8 cellular contexts compared by ENCODE assay signal in genomic region chr15:89893696-89894450, GRCh38. TPM values are rescaled to one million over a fixed set of nuclear protein-coding genes. Genes with fewer than 3 reads are reported as not detected.
DNase-seq lines count a peak whose midpoint lies in the region; ATAC-seq and TF ChIP-seq lines count a peak whose summit lies in the region.

AP3S2 (minus strand) TSS chr15:89893994; CDS start chr15:89893949, 45 bp downstream.

- peaks cover 2% of the 10 kb centered on the region; the same call in 1 of the 2 replicates for H3K36me3 Mint-ChIP-seq in WTC11

- POLR2A ChIA-PET in WTC11 (lab: Charles Lee) = interaction anchor here (0.7 to 1.0 kb wide), 4 partner anchors 11 to 209 kb away, joined by 3 read pairs; partner anchors contain the start of gene IDH2

- no peak for TF ChIP-seq CTCF in WTC11 (IDR thresholded peaks at IDR 0.05)

- H3K4me3 ChIP-seq in ACC112 (ENCODE audit: low read depth, low read length) = peak within 1 kb of the TSS; percentile 99

- H2AFZ ChIP-seq in ACC112 (ENCODE audit: low read length, unreplicated experiment) = peak within 1 kb of the TSS; percentile 92

- peak within 1 kb of the TSS; percentile 99 for H3K4me3 Mint-ChIP-seq in WTC11

- H3K79me2 ChIP-seq in ACC112 (ENCODE audit: control insufficient read depth, insufficient read depth, low read length, unreplicated experiment) = peaks cover 30% of the 10 kb centered on the region

- H3K36me3 ChIP-seq in ACC112 (ENCODE audit: insufficient read depth, low read length) = no peaks in the 10 kb centered on the region

- H3K27me3 ChIP-seq in ACC112 (ENCODE audit: insufficient read depth, low read length) = no peaks in the 10 kb centered on the region

- no peaks in the 10 kb centered on the region for H3K27me3 Mint-ChIP-seq in WTC11 (ENCODE audit: low read depth)

- CTCF ChIA-PET in WTC11 (lab: Charles Lee) = interaction anchor here (0.5 to 1.8 kb wide), 9 partner anchors 19 to 221 kb away, joined by 3 to 14 read pairs (median 5); partner anchors contain the start of gene ARPIN

- H3K27ac Mint-ChIP-seq in WTC11 = peak within 1 kb of the TSS; percentile 99

- H3K4me1 ChIP-seq in ACC112 (ENCODE audit: control insufficient read depth, insufficient read depth, low read length, unreplicated experiment) = peaks cover 6% of the 10 kb centered on the region

- peak; percentile 81 for DNase-seq in NCI-H2196 treated with DMSO at 0.1 percent for 48 hours (lab: John Stamatoyannopoulos, UW; ENCODE audit: unreplicated experiment)
- peak; percentile 87 for DNase-seq in WTC11 (ENCODE audit: low spot score)
- peak; percentile 22 to 94 (median 85) for DNase-seq in caudate nucleus (lab: John Stamatoyannopoulos, UW)
- DNase-seq in inferior parietal cortex (ENCODE audit: extremely low spot score) = peak; percentile 95
- DNase-seq in stimulated activated CD4-positive, alpha-beta T cell treated with anti-CD3 and anti-CD28 coated beads, Interleukin-12 subunit alpha, Interleukin-12 subunit beta, amount 100 ng/mL, for 24 hours (ENCODE audit: low read depth in 2 of 2) = peak; percentile 86 to 87

- peaks cover 19% of the 10 kb centered on the region for H3K4me1 Mint-ChIP-seq in WTC11

- H3K27ac ChIP-seq in ACC112 (ENCODE audit: low read depth, low read length) (peak within 1 kb of the TSS; percentile 95), caudate nucleus (ENCODE audit: low read depth, low read length) (peak within 1 kb of the TSS; percentile 97)

- ATAC-seq in GM18867 (IDR thresholded peaks at IDR 0.05; ENCODE audit: unreplicated experiment) (peak; percentile 90), HG03103 (IDR thresholded peaks at IDR 0.05; ENCODE audit: low read depth, unreplicated experiment) (peak; percentile 84), WTC11 (peak; percentile 77)

- no peaks in the 10 kb centered on the region for H3K9me3 Mint-ChIP-seq in WTC11

TF ChIP-seq in WTC11, 78 proteins besides CTCF, POLR2A, EP300 and RAD21 (continues in another document):
- TF ChIP-seq, protein P1, sequence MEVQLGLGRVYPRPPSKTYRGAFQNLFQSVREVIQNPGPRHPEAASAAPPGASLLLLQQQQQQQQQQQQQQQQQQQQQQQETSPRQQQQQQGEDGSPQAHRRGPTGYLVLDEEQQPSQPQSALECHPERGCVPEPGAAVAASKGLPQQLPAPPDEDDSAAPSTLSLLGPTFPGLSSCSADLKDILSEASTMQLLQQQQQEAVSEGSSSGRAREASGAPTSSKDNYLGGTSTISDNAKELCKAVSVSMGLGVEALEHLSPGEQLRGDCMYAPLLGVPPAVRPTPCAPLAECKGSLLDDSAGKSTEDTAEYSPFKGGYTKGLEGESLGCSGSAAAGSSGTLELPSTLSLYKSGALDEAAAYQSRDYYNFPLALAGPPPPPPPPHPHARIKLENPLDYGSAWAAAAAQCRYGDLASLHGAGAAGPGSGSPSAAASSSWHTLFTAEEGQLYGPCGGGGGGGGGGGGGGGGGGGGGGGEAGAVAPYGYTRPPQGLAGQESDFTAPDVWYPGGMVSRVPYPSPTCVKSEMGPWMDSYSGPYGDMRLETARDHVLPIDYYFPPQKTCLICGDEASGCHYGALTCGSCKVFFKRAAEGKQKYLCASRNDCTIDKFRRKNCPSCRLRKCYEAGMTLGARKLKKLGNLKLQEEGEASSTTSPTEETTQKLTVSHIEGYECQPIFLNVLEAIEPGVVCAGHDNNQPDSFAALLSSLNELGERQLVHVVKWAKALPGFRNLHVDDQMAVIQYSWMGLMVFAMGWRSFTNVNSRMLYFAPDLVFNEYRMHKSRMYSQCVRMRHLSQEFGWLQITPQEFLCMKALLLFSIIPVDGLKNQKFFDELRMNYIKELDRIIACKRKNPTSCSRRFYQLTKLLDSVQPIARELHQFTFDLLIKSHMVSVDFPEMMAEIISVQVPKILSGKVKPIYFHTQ (CRISPR knock-in tag; IDR thresholded peaks at IDR 0.05) = no peak
- TF ChIP-seq SMAD4 (CRISPR knock-in tag; IDR thresholded peaks at IDR 0.05) (no peak), PRDM15 (CRISPR knock-in tag; IDR thresholded peaks at IDR 0.05) (no peak), FOXP4 (CRISPR knock-in tag; IDR thresholded peaks at IDR 0.05) (peak; percentile 94), NR3C1 (CRISPR knock-in tag; conservative IDR thresholded peaks at IDR 0.05; ENCODE audit: low read depth) (no peak), FOXJ3 (CRISPR knock-in tag; IDR thresholded peaks at IDR 0.05; ENCODE audit: borderline replicate concordance) (no peak), TCF7 (CRISPR knock-in tag; IDR thresholded peaks at IDR 0.05; ENCODE audit: low read depth) (no peak), PRRX2 (CRISPR knock-in tag; IDR thresholded peaks at IDR 0.05) (no peak), SOX15 (CRISPR knock-in tag; IDR thresholded peaks at IDR 0.05) (no peak), ESRRA (CRISPR knock-in tag; IDR thresholded peaks at IDR 0.05; ENCODE audit: borderline replicate concordance) (no peak), CBFB (CRISPR knock-in tag; IDR thresholded peaks at IDR 0.05; ENCODE audit: low read depth) (no peak), ZNF416 (CRISPR knock-in tag; IDR thresholded peaks at IDR 0.05) (peak; percentile 76; the same call in 1 of the 2 replicates), MYBL2 (CRISPR knock-in tag; IDR thresholded peaks at IDR 0.05) (peak; percentile 94), GABPB1 (CRISPR knock-in tag; IDR thresholded peaks at IDR 0.05) (peak; percentile 94), RELA (CRISPR knock-in tag; IDR thresholded peaks at IDR 0.05; ENCODE audit: borderline replicate concordance) (no peak), ZNF121 (CRISPR knock-in tag; IDR thresholded peaks at IDR 0.05) (0 out of 2 replicates have a peak, but pooled peaks have one; percentile 35), JAZF1 (CRISPR knock-in tag; IDR thresholded peaks at IDR 0.05) (no peak)
- TF ChIP-seq, protein P2, sequence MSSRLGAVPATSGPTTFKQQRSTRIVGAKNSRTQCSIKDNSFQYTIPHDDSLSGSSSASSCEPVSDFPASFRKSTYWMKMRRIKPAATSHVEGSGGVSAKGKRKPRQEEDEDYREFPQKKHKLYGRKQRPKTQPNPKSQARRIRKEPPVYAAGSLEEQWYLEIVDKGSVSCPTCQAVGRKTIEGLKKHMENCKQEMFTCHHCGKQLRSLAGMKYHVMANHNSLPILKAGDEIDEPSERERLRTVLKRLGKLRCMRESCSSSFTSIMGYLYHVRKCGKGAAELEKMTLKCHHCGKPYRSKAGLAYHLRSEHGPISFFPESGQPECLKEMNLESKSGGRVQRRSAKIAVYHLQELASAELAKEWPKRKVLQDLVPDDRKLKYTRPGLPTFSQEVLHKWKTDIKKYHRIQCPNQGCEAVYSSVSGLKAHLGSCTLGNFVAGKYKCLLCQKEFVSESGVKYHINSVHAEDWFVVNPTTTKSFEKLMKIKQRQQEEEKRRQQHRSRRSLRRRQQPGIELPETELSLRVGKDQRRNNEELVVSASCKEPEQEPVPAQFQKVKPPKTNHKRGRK (CRISPR knock-in tag; IDR thresholded peaks at IDR 0.05; ENCODE audit: borderline replicate concordance) = 0 out of 2 replicates have a peak, but pooled peaks have one; percentile 21
- TF ChIP-seq, protein P3, sequence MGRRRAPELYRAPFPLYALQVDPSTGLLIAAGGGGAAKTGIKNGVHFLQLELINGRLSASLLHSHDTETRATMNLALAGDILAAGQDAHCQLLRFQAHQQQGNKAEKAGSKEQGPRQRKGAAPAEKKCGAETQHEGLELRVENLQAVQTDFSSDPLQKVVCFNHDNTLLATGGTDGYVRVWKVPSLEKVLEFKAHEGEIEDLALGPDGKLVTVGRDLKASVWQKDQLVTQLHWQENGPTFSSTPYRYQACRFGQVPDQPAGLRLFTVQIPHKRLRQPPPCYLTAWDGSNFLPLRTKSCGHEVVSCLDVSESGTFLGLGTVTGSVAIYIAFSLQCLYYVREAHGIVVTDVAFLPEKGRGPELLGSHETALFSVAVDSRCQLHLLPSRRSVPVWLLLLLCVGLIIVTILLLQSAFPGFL (CRISPR knock-in tag; IDR thresholded peaks at IDR 0.05; ENCODE audit: borderline replicate concordance) = no peak

RNA-seq across cellular contexts. Expression of gene AP3S2, which starts in this region (rescaled TPM):
- total RNA-seq in WTC11 (2021) = 35.7 to 40.0 TPM (median 36.7 TPM) in 3 replicates

Comparison
In these comparisons a context has a peak if more than half of its experiments do, and no peak if none do; other contexts are left out.
1. Peak in every context shown above with its lines: DNase-seq, ATAC-seq, H3K4me3 ChIP-seq and H3K27ac ChIP-seq.